In genomic region chr1:151009206-151009587, GRCh38 we compare ENCODE assay signal across 8 cellular contexts. TPM values are rescaled to one million over a fixed set of nuclear protein-coding genes. Genes with fewer than 3 reads are reported as not detected.
DNase-seq lines count a peak whose midpoint lies in the region; ATAC-seq and TF ChIP-seq lines count a peak whose summit lies in the region.

No MANE protein-coding gene starts in this region.

- peaks cover 58% of the 10 kb centered on the region for H3K4me1 ChIP-seq in CD4-positive, alpha-beta memory T cell (ENCODE audit: insufficient read depth, low read length)
- H3K4me1 ChIP-seq in OCI-LY7 (ENCODE audit: insufficient read depth, low read length, poor library complexity, severe bottlenecking) (peaks cover 46% of the 10 kb centered on the region), endocrine pancreas (ENCODE audit: control insufficient read depth, insufficient read depth, low read length) (peaks cover 13% of the 10 kb centered on the region), osteoblast (ENCODE audit: insufficient read depth, low read length) (peaks cover 49% of the 10 kb centered on the region)

- no peaks in the 10 kb centered on the region for H3K9me2 ChIP-seq in OCI-LY7 (ENCODE audit: insufficient read depth, low read length)

- H4K20me1 ChIP-seq in OCI-LY7 (ENCODE audit: insufficient read depth, low read length) (no peaks in the 10 kb centered on the region), osteoblast (ENCODE audit: insufficient read depth, low read length) (no peaks in the 10 kb centered on the region)

- BruUV-seq in OCI-LY7 (replicated peaks; lab: Mats Ljungman, UMichigan) = TSS peak; percentile 60

- ATAC-seq in HG03095 (IDR thresholded peaks at IDR 0.05; ENCODE audit: unreplicated experiment) (no peak), GM18868 (IDR thresholded peaks at IDR 0.05; ENCODE audit: unreplicated experiment) (no peak), GM18909 (IDR thresholded peaks at IDR 0.05; ENCODE audit: poor library complexity, unreplicated experiment) (no peak)

- peak overlapping the region; percentile 88 for H3K27ac ChIP-seq in CD4-positive, alpha-beta memory T cell (ENCODE audit: low read depth, low read length)
- no peak overlapping the region for H3K27ac ChIP-seq in OCI-LY7 (ENCODE audit: low read depth, low read length, poor library complexity, severe bottlenecking)
- peak overlapping the region; percentile 91 for H3K27ac ChIP-seq in osteoblast (ENCODE audit: low read depth, low read length)

- H3K4me2 ChIP-seq in OCI-LY7 (ENCODE audit: low read length) (peak overlapping the region; percentile 90), osteoblast (ENCODE audit: insufficient read depth, low read length) (peak overlapping the region; percentile 92)

- DNase-seq in CD4-positive, alpha-beta memory T cell = no peak
- no peak for DNase-seq in OCI-LY7 (ENCODE audit: low spot score)
- peak; percentile 82 for DNase-seq in osteoblast (ENCODE audit: insufficient read length, low spot score, missing footprints)
- DNase-seq in effector CD8-positive, alpha-beta T cell (lab: John Stamatoyannopoulos, UW) = no peak

- H3K36me3 Mint-ChIP-seq in CD4-positive, alpha-beta memory T cell = peaks cover 8 to 30% of the 10 kb centered on the region in 2 donors

- CTCF ChIA-PET in CD4-positive, alpha-beta memory T cell (lab: Charles Lee; ENCODE audit: partially characterized antibody) = interaction anchor here (0.6 to 4.9 kb wide), 3 partner anchors 10 to 90 kb away, joined by 3 to 18 read pairs (median 3); no protein-coding TSS in a partner anchor
- CTCF ChIA-PET in OCI-LY7 (lab: Charles Lee; ENCODE audit: unreplicated experiment) = no interaction called here

- peak overlapping the region in 1 of 2 donors; percentile 92 for H3K4me3 ChIP-seq in CD4-positive, alpha-beta memory T cell (ENCODE audit: low read length in 2 of 2)
- peak overlapping the region; percentile 83 for H3K4me3 ChIP-seq in OCI-LY7 (ENCODE audit: low read depth, low read length, poor library complexity, severe bottlenecking)
- peak overlapping the region; percentile 29 for H3K4me3 ChIP-seq in endocrine pancreas (ENCODE audit: control insufficient read depth, insufficient read depth, low read length)
- H3K4me3 ChIP-seq in osteoblast (ENCODE audit: insufficient read depth, low read length) = peak overlapping the region; percentile 99

- H3K9me3 ChIP-seq in CD4-positive, alpha-beta memory T cell (ENCODE audit: control insufficient read depth in 1 of 2, low read length in 2 of 2) = no peaks in the 10 kb centered on the region
- H3K9me3 ChIP-seq in OCI-LY7 (ENCODE audit: low read length) = no peaks in the 10 kb centered on the region
- no peaks in the 10 kb centered on the region for H3K9me3 ChIP-seq in endocrine pancreas (ENCODE audit: control insufficient read depth, low read length)
- H3K9me3 ChIP-seq in osteoblast (ENCODE audit: low read depth, low read length) = no peaks in the 10 kb centered on the region

- H3K9me3 Mint-ChIP-seq in CD4-positive, alpha-beta memory T cell = no peaks in the 10 kb centered on the region

- POLR2A ChIA-PET in CD4-positive, alpha-beta memory T cell (lab: Charles Lee; ENCODE audit: partially characterized antibody) = interaction anchor here (1.4 to 1.9 kb wide), 3 partner anchors 48 to 157 kb away, joined by 3 to 7 read pairs (median 4); partner anchors contain the start of gene CDC42SE1
- POLR2A ChIA-PET in OCI-LY7 (lab: Charles Lee) = interaction anchor here (0.5 kb wide), 1 partner anchor 50 kb away, joined by 3 read pairs; the partner anchor contains the start of gene CDC42SE1

- H3K27me3 Mint-ChIP-seq in CD4-positive, alpha-beta memory T cell = no peaks in the 10 kb centered on the region

- no peak for TF ChIP-seq CTCF in OCI-LY7 (conservative IDR thresholded peaks at IDR 0.05; ENCODE audit: low read length)
- TF ChIP-seq CTCF in osteoblast (IDR thresholded peaks at IDR 0.05; ENCODE audit: extremely low read depth, low read depth, low read length) = no peak

- H3K36me3 ChIP-seq in CD4-positive, alpha-beta memory T cell (ENCODE audit: insufficient read depth, low read length) = no peaks in the 10 kb centered on the region
- H3K36me3 ChIP-seq in OCI-LY7 (ENCODE audit: insufficient read depth, low read length) (no peaks in the 10 kb centered on the region), endocrine pancreas (ENCODE audit: control insufficient read depth, insufficient read depth, low read length) (no peaks in the 10 kb centered on the region), osteoblast (ENCODE audit: insufficient read depth, low read length) (no peaks in the 10 kb centered on the region)

- H3K4me1 Mint-ChIP-seq in CD4-positive, alpha-beta memory T cell = peaks cover 48 to 89% (median 69%) of the 10 kb centered on the region in 4 donors

- H2AFZ ChIP-seq in OCI-LY7 (ENCODE audit: low read length) (peak overlapping the region; percentile 85; the same call in 1 of the 2 replicates), osteoblast (ENCODE audit: low read length) (peak overlapping the region; percentile 99)

- intact Hi-C loops in CD4-positive, alpha-beta memory T cell (cut with micrococcal nuclease) = loop anchor here (2.0 to 5.0 kb wide), 5 partner anchors 40 to 647 kb away; partner anchors contain the start of genes ARNT, RPRD2 and TNFAIP8L2
- intact Hi-C loops in OCI-LY7 (cut with micrococcal nuclease; ENCODE audit: unreplicated experiment) = loop anchor here (5.0 kb wide), 1 partner anchor 48 kb away; the partner anchor contains the start of gene CDC42SE1

- no peaks in the 10 kb centered on the region for H3K27me3 ChIP-seq in CD4-positive, alpha-beta memory T cell (ENCODE audit: insufficient read depth, low read length)
- H3K27me3 ChIP-seq in endocrine pancreas (ENCODE audit: control insufficient read depth, insufficient read depth, low read length) (no peaks in the 10 kb centered on the region), osteoblast (ENCODE audit: insufficient read depth, low read length) (no peaks in the 10 kb centered on the region)

- peak overlapping the region; percentile 2 for H3K9ac ChIP-seq in endocrine pancreas (ENCODE audit: control insufficient read depth, insufficient read depth, low read length)

- H3K79me2 ChIP-seq in OCI-LY7 (ENCODE audit: insufficient read depth, low read depth, low read length) (peaks cover 17% of the 10 kb centered on the region; the same call in 1 of the 2 replicates), osteoblast (ENCODE audit: insufficient read depth, low read length) (peaks cover 30% of the 10 kb centered on the region)

- peak overlapping the region; percentile 88 to 99 (median 95) for H3K4me3 Mint-ChIP-seq in CD4-positive, alpha-beta memory T cell

- H3K27ac Mint-ChIP-seq in CD4-positive, alpha-beta memory T cell = peak overlapping the region; percentile 90 to 100 (median 99)

RNA-seq across cellular contexts. Expression of gene PRUNE1, which starts 0.9 kb away (rescaled TPM):
- 10 to 100 TPM; 35.0 to 38.9 TPM for total RNA-seq in CD4-positive, alpha-beta memory T cell
- 10 to 100 TPM; 52.6 to 59.0 TPM for polyA plus RNA-seq in CD4-positive, alpha-beta memory T cell
- 15.4 and 18.8 TPM in 2 replicates for total RNA-seq in OCI-LY7 (2014; rRNA removed; shearing (Covaris generic))
- total RNA-seq in OCI-LY7 (2022) (20.4 and 20.8 TPM in 2 replicates), osteoblast (8.3 and 11.6 TPM in 2 replicates)

RNA-seq across cellular contexts. Expression of gene MINDY1, which starts 2.5 kb away (rescaled TPM):
- total RNA-seq in CD4-positive, alpha-beta memory T cell = 10 to 100 TPM; 31.4 to 32.1 TPM
- 10 to 100 TPM in 1 of 2 donors, 1 to 10 TPM in 1; 6.5 to 17.6 TPM for polyA plus RNA-seq in CD4-positive, alpha-beta memory T cell
- 3.8 and 8.5 TPM in 2 replicates for total RNA-seq in OCI-LY7 (2014; rRNA removed; shearing (Covaris generic))
- total RNA-seq in OCI-LY7 (2022) = 10.2 and 13.8 TPM in 2 replicates
- 17.1 and 18.1 TPM in 2 replicates for total RNA-seq in osteoblast

RNA-seq across cellular contexts. Expression of gene ANXA9, which starts 27.1 kb away (rescaled TPM):
- total RNA-seq in CD4-positive, alpha-beta memory T cell = under 1 TPM in 1 of 2 experiments, not detected in 1; 0.17 TPM
- under 1 TPM; 0.23 to 0.33 TPM for polyA plus RNA-seq in CD4-positive, alpha-beta memory T cell
- total RNA-seq in OCI-LY7 (2014; rRNA removed; shearing (Covaris generic)) = 0.67 and 1.1 TPM in 2 replicates
- 0.39 and 0.65 TPM in 2 replicates for total RNA-seq in OCI-LY7 (2022)
- under 0.01 TPM in 2 replicates for total RNA-seq in osteoblast

RNA-seq across cellular contexts. Expression of gene BNIPL, which starts 27.2 kb away (rescaled TPM):
- total RNA-seq in CD4-positive, alpha-beta memory T cell = 1 to 10 TPM; 4.6 to 8.3 TPM
- not detected for polyA plus RNA-seq in CD4-positive, alpha-beta memory T cell
- total RNA-seq in OCI-LY7 (2014; rRNA removed; shearing (Covaris generic)) = 1.6 and 2.1 TPM in 2 replicates
- 0.74 and 3.2 TPM in 2 replicates for total RNA-seq in OCI-LY7 (2022)
- under 0.01 and 1.2 TPM in 2 replicates for total RNA-seq in osteoblast

RNA-seq across cellular contexts. Expression of gene CERS2, which starts 34.6 kb away (rescaled TPM):
- 100 to 1,000 TPM; 145 to 149 TPM for total RNA-seq in CD4-positive, alpha-beta memory T cell
- polyA plus RNA-seq in CD4-positive, alpha-beta memory T cell = 100 to 1,000 TPM; 184 to 206 TPM
- 50.9 and 64.7 TPM in 2 replicates for total RNA-seq in OCI-LY7 (2014; rRNA removed; shearing (Covaris generic))
- total RNA-seq in OCI-LY7 (2022) = 92.8 and 96.6 TPM in 2 replicates
- total RNA-seq in osteoblast = 159 and 164 TPM in 2 replicates
